22 cellular contexts compared by ENCODE assay signal in genomic region chr4:11631416-11631815, GRCh38.
"Had no signal": no experiment of that assay in that cellular context is flagged by ENCODE, and none has a peak within 500 bp of the region (broad histone marks: within the 10 kb centered on the region; RNA-seq: fewer than 3 reads in every experiment).

No MANE protein-coding gene starts in this region.

- H3K27me3 Mint-ChIP-seq: stimulated activated naive B cell treated with anti-CD40 and anti-IgM and Interleukin-4, amounts not matched to agents 10 μg/mL and 1 μg/mL and 100 μg/mL, for 72 hours; stimulated activated naive CD8-positive, alpha-beta T cell treated with anti-CD3 and anti-CD28 coated beads, Interleukin-15, amount 100 ng/mL, for 72 hours had no signal

- H3K4me3 ChIP-seq: dorsolateral prefrontal cortex, heart left ventricle, left lung, lower lobe of right lung, neural progenitor cell, ovary, right atrium auricular region, sigmoid colon, skin epidermis, thoracic aorta, transverse colon had no signal

- H3K4me3 Mint-ChIP-seq: natural killer cell treated with Interleukin-12 subunit alpha and Interleukin-12 subunit beta and Interleukin-15 and Interleukin-18, amount 100 ng/mL, for 72 hours; neural progenitor cell; stimulated activated naive B cell treated with anti-CD40 and anti-IgM and Interleukin-4, amounts not matched to agents 10 μg/mL and 1 μg/mL and 100 μg/mL, for 72 hours; stimulated activated naive CD8-positive, alpha-beta T cell treated with anti-CD3 and anti-CD28 coated beads, Interleukin-15, amount 100 ng/mL, for 72 hours had no signal

- H3K27ac ChIP-seq: dorsolateral prefrontal cortex, heart left ventricle, left lung, lower lobe of right lung, neural progenitor cell, ovary, right atrium auricular region, sigmoid colon, thoracic aorta, transverse colon had no signal

- H3K27me3 ChIP-seq: heart left ventricle, left lung, neural progenitor cell, ovary, right atrium auricular region, sigmoid colon, transverse colon had no signal

- H3K4me2 ChIP-seq: neural progenitor cell had no signal

- H3K9me3 ChIP-seq: heart left ventricle, left lung, lower lobe of right lung, ovary, right atrium auricular region, sigmoid colon, thoracic aorta, transverse colon had no signal

- H3K9ac ChIP-seq: neural progenitor cell had no signal

- H2AFZ ChIP-seq: neural progenitor cell had no signal

- H3K36me3 ChIP-seq: heart left ventricle, left lung, lower lobe of right lung, neural progenitor cell, ovary, right atrium auricular region, sigmoid colon, thoracic aorta, transverse colon had no signal

- H3K4me1 ChIP-seq: left lung, lower lobe of right lung, neural progenitor cell, right atrium auricular region, sigmoid colon had no signal

- H3K4me1 Mint-ChIP-seq: stimulated activated naive CD8-positive, alpha-beta T cell treated with anti-CD3 and anti-CD28 coated beads, Interleukin-15, amount 100 ng/mL, for 72 hours had no signal

- H3K9me3 Mint-ChIP-seq: neural progenitor cell; stimulated activated naive B cell treated with anti-CD40 and anti-IgM and Interleukin-4, amounts not matched to agents 10 μg/mL and 1 μg/mL and 100 μg/mL, for 72 hours; stimulated activated naive CD8-positive, alpha-beta T cell treated with anti-CD3 and anti-CD28 coated beads, Interleukin-15, amount 100 ng/mL, for 72 hours had no signal

- ATAC-seq: heart left ventricle; left lung; lower lobe of right lung; natural killer cell treated with Interleukin-12 subunit alpha and Interleukin-12 subunit beta and Interleukin-15 and Interleukin-18, amount 100 ng/mL, for 72 hours; stimulated activated naive B cell treated with anti-CD40 and anti-IgM and Interleukin-4, amounts not matched to agents 10 μg/mL and 1 μg/mL and 100 μg/mL, for 72 hours; stimulated activated naive CD8-positive, alpha-beta T cell treated with anti-CD3 and anti-CD28 coated beads, Interleukin-15, amount 100 ng/mL, for 72 hours had no signal

- DNase-seq: cortex of kidney; dorsolateral prefrontal cortex; effector CD8-positive, alpha-beta T cell; heart left ventricle; hypothalamus; left lung; lower lobe of right lung; mesenchymal stem cell; midbrain; nucleus accumbens; ovary; sigmoid colon; stimulated activated CD4-positive, alpha-beta T cell treated with anti-CD3 and anti-CD28 coated beads, Interleukin-2, amount 100 ng/mL, for 24 hours; stimulated activated CD4-positive, alpha-beta T cell treated with anti-CD3 and anti-CD28 coated beads, Interleukin-4, amount 100 ng/mL, for 4 hours; stimulated activated naive B cell treated with anti-CD40 and anti-IgM and Interleukin-4, amounts not matched to agents 10 μg/mL and 1 μg/mL and 100 μg/mL, for 72 hours; stimulated activated naive CD8-positive, alpha-beta T cell treated with anti-CD3 and anti-CD28 coated beads, Interleukin-15, amount 100 ng/mL, for 72 hours; transverse colon had no signal

- H3K27ac Mint-ChIP-seq: natural killer cell treated with Interleukin-12 subunit alpha and Interleukin-12 subunit beta and Interleukin-15 and Interleukin-18, amount 100 ng/mL, for 72 hours; neural progenitor cell; stimulated activated naive B cell treated with anti-CD40 and anti-IgM and Interleukin-4, amounts not matched to agents 10 μg/mL and 1 μg/mL and 100 μg/mL, for 72 hours; stimulated activated naive CD8-positive, alpha-beta T cell treated with anti-CD3 and anti-CD28 coated beads, Interleukin-15, amount 100 ng/mL, for 72 hours had no signal

- H3K36me3 Mint-ChIP-seq: natural killer cell treated with Interleukin-12 subunit alpha and Interleukin-12 subunit beta and Interleukin-15 and Interleukin-18, amount 100 ng/mL, for 72 hours; neural progenitor cell; stimulated activated naive B cell treated with anti-CD40 and anti-IgM and Interleukin-4, amounts not matched to agents 10 μg/mL and 1 μg/mL and 100 μg/mL, for 72 hours had no signal
